In the genomic region with DNA sequence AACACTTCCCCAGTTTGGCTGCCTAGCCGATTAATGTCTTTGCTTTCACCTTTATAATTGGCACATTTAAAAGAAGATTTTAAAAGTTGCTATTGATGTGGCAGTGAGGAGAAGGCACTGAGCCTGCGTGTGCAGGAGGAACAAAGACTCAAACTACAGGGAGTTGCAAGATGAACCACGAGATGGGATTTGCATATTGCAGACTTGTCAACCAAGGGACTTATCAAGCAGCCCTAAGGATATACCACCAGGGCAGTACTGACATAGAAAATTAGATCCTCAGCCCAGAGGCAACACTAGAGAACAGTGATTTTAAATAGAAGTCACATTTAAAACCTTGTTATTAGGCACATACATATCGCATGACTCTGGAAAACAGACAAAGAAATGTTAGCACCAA, we compare ENCODE assay signal across 3 cellular contexts.
TF ChIP-seq lines count a peak whose summit lies in the region.

No MANE protein-coding gene starts in this region.

TF ChIP-seq in GM23338, 12 proteins besides CTCF, POLR2A, EP300 and RAD21 (continued from another document and continues in another):
- TF ChIP-seq REST (IDR thresholded peaks at IDR 0.05; ENCODE audit: unreplicated experiment) (no peak), ZNF331 (CRISPR knock-in tag; IDR thresholded peaks at IDR 0.05; ENCODE audit: low read depth) (no peak), NANOG (IDR thresholded peaks at IDR 0.05; ENCODE audit: borderline replicate concordance) (no peak)
- TF ChIP-seq, protein P1, sequence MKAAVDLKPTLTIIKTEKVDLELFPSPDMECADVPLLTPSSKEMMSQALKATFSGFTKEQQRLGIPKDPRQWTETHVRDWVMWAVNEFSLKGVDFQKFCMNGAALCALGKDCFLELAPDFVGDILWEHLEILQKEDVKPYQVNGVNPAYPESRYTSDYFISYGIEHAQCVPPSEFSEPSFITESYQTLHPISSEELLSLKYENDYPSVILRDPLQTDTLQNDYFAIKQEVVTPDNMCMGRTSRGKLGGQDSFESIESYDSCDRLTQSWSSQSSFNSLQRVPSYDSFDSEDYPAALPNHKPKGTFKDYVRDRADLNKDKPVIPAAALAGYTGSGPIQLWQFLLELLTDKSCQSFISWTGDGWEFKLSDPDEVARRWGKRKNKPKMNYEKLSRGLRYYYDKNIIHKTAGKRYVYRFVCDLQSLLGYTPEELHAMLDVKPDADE (IDR thresholded peaks at IDR 0.05) = no peak

TF ChIP-seq in WTC11, 78 proteins besides CTCF, POLR2A, EP300 and RAD21 (continued from another document):
- TF ChIP-seq, protein P2, sequence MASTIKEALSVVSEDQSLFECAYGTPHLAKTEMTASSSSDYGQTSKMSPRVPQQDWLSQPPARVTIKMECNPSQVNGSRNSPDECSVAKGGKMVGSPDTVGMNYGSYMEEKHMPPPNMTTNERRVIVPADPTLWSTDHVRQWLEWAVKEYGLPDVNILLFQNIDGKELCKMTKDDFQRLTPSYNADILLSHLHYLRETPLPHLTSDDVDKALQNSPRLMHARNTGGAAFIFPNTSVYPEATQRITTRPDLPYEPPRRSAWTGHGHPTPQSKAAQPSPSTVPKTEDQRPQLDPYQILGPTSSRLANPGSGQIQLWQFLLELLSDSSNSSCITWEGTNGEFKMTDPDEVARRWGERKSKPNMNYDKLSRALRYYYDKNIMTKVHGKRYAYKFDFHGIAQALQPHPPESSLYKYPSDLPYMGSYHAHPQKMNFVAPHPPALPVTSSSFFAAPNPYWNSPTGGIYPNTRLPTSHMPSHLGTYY (CRISPR knock-in tag; IDR thresholded peaks at IDR 0.05) = no peak
- no peak for TF ChIP-seq GRHL2 (CRISPR knock-in tag; IDR thresholded peaks at IDR 0.05; ENCODE audit: insufficient replicate concordance, severe bottlenecking)
- TF ChIP-seq FOXP4 (CRISPR knock-in tag; IDR thresholded peaks at IDR 0.05) = no peak
- TF ChIP-seq NFATC4 (CRISPR knock-in tag; IDR thresholded peaks at IDR 0.05) = no peak
- no peak for TF ChIP-seq NR3C1 (CRISPR knock-in tag; conservative IDR thresholded peaks at IDR 0.05; ENCODE audit: low read depth)
- TF ChIP-seq ZNF219 (CRISPR knock-in tag; IDR thresholded peaks at IDR 0.05; ENCODE audit: borderline replicate concordance) = no peak
- TF ChIP-seq, protein P3, sequence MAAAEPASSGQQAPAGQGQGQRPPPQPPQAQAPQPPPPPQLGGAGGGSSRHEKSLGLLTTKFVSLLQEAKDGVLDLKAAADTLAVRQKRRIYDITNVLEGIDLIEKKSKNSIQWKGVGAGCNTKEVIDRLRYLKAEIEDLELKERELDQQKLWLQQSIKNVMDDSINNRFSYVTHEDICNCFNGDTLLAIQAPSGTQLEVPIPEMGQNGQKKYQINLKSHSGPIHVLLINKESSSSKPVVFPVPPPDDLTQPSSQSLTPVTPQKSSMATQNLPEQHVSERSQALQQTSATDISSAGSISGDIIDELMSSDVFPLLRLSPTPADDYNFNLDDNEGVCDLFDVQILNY (CRISPR knock-in tag; IDR thresholded peaks at IDR 0.05) = no peak
- TF ChIP-seq FOXJ3 (CRISPR knock-in tag; IDR thresholded peaks at IDR 0.05; ENCODE audit: borderline replicate concordance) = no peak
- no peak for TF ChIP-seq ELF4 (CRISPR knock-in tag; IDR thresholded peaks at IDR 0.05; ENCODE audit: low read depth)
- TF ChIP-seq, protein P4, sequence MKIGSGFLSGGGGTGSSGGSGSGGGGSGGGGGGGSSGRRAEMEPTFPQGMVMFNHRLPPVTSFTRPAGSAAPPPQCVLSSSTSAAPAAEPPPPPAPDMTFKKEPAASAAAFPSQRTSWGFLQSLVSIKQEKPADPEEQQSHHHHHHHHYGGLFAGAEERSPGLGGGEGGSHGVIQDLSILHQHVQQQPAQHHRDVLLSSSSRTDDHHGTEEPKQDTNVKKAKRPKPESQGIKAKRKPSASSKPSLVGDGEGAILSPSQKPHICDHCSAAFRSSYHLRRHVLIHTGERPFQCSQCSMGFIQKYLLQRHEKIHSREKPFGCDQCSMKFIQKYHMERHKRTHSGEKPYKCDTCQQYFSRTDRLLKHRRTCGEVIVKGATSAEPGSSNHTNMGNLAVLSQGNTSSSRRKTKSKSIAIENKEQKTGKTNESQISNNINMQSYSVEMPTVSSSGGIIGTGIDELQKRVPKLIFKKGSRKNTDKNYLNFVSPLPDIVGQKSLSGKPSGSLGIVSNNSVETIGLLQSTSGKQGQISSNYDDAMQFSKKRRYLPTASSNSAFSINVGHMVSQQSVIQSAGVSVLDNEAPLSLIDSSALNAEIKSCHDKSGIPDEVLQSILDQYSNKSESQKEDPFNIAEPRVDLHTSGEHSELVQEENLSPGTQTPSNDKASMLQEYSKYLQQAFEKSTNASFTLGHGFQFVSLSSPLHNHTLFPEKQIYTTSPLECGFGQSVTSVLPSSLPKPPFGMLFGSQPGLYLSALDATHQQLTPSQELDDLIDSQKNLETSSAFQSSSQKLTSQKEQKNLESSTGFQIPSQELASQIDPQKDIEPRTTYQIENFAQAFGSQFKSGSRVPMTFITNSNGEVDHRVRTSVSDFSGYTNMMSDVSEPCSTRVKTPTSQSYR (CRISPR knock-in tag; IDR thresholded peaks at IDR 0.05) = no peak
- no peak for TF ChIP-seq CBFB (CRISPR knock-in tag; IDR thresholded peaks at IDR 0.05; ENCODE audit: low read depth)
- TF ChIP-seq NFE2L1 (CRISPR knock-in tag; IDR thresholded peaks at IDR 0.05) = no peak
- no peak for TF ChIP-seq ZNF423 (CRISPR knock-in tag; IDR thresholded peaks at IDR 0.05)

TF ChIP-seq in HepG2, 621 proteins besides CTCF, POLR2A, EP300 and RAD21 (continued from another document):
- TF ChIP-seq, protein P5, sequence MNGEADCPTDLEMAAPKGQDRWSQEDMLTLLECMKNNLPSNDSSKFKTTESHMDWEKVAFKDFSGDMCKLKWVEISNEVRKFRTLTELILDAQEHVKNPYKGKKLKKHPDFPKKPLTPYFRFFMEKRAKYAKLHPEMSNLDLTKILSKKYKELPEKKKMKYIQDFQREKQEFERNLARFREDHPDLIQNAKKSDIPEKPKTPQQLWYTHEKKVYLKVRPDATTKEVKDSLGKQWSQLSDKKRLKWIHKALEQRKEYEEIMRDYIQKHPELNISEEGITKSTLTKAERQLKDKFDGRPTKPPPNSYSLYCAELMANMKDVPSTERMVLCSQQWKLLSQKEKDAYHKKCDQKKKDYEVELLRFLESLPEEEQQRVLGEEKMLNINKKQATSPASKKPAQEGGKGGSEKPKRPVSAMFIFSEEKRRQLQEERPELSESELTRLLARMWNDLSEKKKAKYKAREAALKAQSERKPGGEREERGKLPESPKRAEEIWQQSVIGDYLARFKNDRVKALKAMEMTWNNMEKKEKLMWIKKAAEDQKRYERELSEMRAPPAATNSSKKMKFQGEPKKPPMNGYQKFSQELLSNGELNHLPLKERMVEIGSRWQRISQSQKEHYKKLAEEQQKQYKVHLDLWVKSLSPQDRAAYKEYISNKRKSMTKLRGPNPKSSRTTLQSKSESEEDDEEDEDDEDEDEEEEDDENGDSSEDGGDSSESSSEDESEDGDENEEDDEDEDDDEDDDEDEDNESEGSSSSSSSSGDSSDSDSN (CRISPR knock-in tag; IDR thresholded peaks at IDR 0.05) = no peak
- TF ChIP-seq NCOA5 (CRISPR knock-in tag; IDR thresholded peaks at IDR 0.05) (no peak), TERF1 (CRISPR knock-in tag; IDR thresholded peaks at IDR 0.05) (no peak), ZBTB7A (CRISPR knock-in tag; IDR thresholded peaks at IDR 0.05) (no peak), SOX13 (IDR thresholded peaks at IDR 0.05) (no peak), SOX13 (CRISPR knock-in tag; conservative IDR thresholded peaks at IDR 0.05 in 1 of 2, IDR thresholded peaks at IDR 0.05 in 1 of 2) (no peak), SETDB1 (CRISPR knock-in tag; IDR thresholded peaks at IDR 0.05; ENCODE audit: borderline replicate concordance) (no peak), AKAP8 (CRISPR knock-in tag; IDR thresholded peaks at IDR 0.05) (no peak), SIN3A (IDR thresholded peaks at IDR 0.05; ENCODE audit: borderline replicate concordance, low read depth, low read length) (no peak), ZNF883 (CRISPR knock-in tag; IDR thresholded peaks at IDR 0.05; ENCODE audit: not compliant biosample characterization) (no peak), SUZ12 (IDR thresholded peaks at IDR 0.05; ENCODE audit: low read depth, low read length) (no peak), KDM4B (CRISPR knock-in tag; IDR thresholded peaks at IDR 0.05) (no peak), SYNCRIP (IDR thresholded peaks at IDR 0.05; ENCODE audit: insufficient read depth, low read depth, low read length) (no peak), ZNF468 (CRISPR knock-in tag; IDR thresholded peaks at IDR 0.05) (no peak)
